In genomic region chr1:204463125-204464060, GRCh38 we compare ENCODE assay signal across 13 cellular contexts. TPM values are rescaled to one million over a fixed set of nuclear protein-coding genes. Genes with fewer than 3 reads are reported as not detected.
DNase-seq lines count a peak whose midpoint lies in the region; ATAC-seq and TF ChIP-seq lines count a peak whose summit lies in the region.
"Had no signal": no experiment of that assay in that cellular context is flagged by ENCODE, and none has a peak within 500 bp of the region (broad histone marks: within the 10 kb centered on the region; RNA-seq: fewer than 3 reads in every experiment).

No MANE protein-coding gene starts in this region.

- peaks cover 2% of the 10 kb centered on the region for H3F3A ChIP-seq in neural progenitor cell (ENCODE audit: low read depth)

- H3K4me1 ChIP-seq in esophagus squamous epithelium, result peaks cover 26 to 84% (median 51%) of the 10 kb centered on the region in 3 donors
- no peaks in the 10 kb centered on the region for H3K4me1 ChIP-seq in neural progenitor cell

- H3K27me3 Mint-ChIP-seq in neural progenitor cell (ENCODE audit: insufficient read depth, low read depth), result peaks cover 3% of the 10 kb centered on the region

- in situ Hi-C loops in KBM-7 (cut with MboI; ENCODE audit: low pct_unique_long_range_greater_than_20kb, low sequenced_read_pairs), result no loop called here

- H3K27me3 ChIP-seq in esophagus squamous epithelium, result no peaks in the 10 kb centered on the region
- H3K27me3 ChIP-seq in neural progenitor cell, result no peaks in the 10 kb centered on the region

- H3K36me3 ChIP-seq in esophagus squamous epithelium (peaks cover 4 to 92% (median 7%) of the 10 kb centered on the region in 3 donors), neural progenitor cell (peaks cover 2% of the 10 kb centered on the region)

- ATAC-seq in HG03442 (IDR thresholded peaks at IDR 0.05; ENCODE audit: unreplicated experiment), result no peak
- no peak for ATAC-seq in GM21526 (IDR thresholded peaks at IDR 0.05; ENCODE audit: low FRiP score, unreplicated experiment)

- H2AFZ ChIP-seq in neural progenitor cell (replicated peaks), result no peak overlapping the region

- H3K79me2 ChIP-seq in neural progenitor cell (ENCODE audit: low read depth), result no peaks in the 10 kb centered on the region

- peaks cover 59% of the 10 kb centered on the region for H3K36me3 Mint-ChIP-seq in neural progenitor cell

- peaks cover 21% of the 10 kb centered on the region for H4K20me1 ChIP-seq in neural progenitor cell (ENCODE audit: low read depth)

- H3K4me1 Mint-ChIP-seq in neural progenitor cell, result peaks cover 23% of the 10 kb centered on the region

- intact Hi-C loops in esophagus squamous epithelium (cut with DNase I), result no loop called here

- no peaks in the 10 kb centered on the region for H3K9me3 Mint-ChIP-seq in neural progenitor cell
- H3K9me3 Mint-ChIP-seq: CD8-positive, alpha-beta T cell had no signal

- peak overlapping the region; percentile 37 for H3K27ac Mint-ChIP-seq in neural progenitor cell

- WGBS in esophagus squamous epithelium, 2 donors, result 64 to 65% methylated on average over 4 to 8 of the region's 10 CpGs

- no peaks in the 10 kb centered on the region for H3K9me3 ChIP-seq in esophagus squamous epithelium
- H3K9me3 ChIP-seq in neural progenitor cell (ENCODE audit: low read depth), result no peaks in the 10 kb centered on the region

- H3K27ac ChIP-seq in esophagus squamous epithelium, result peak overlapping the region; percentile 29 to 73 (median 64)
- H3K27ac ChIP-seq in neural progenitor cell, result no peak overlapping the region

- DNase-seq in AG10803 (ENCODE audit: low read depth) (peak; percentile 35), KBM-7 (peak; percentile 15), esophagus squamous epithelium (lab: John Stamatoyannopoulos, UW) (no peak), neural progenitor cell (ENCODE audit: low spot score) (no peak), HuH-7.5 (ENCODE audit: low spot score) (no peak)
- no peak for DNase-seq in stimulated activated CD4-positive, alpha-beta T cell treated with anti-CD3 and anti-CD28 coated beads, Interleukin-2, amount 100 ng/mL, for 24 hours
- DNase-seq: CD8-positive, alpha-beta T cell; MV-4-11; NCI-H526 treated with DMSO at 0.1 percent for 48 hours; retina; SW 1271 had no signal

- no peak overlapping the region for H3K9ac ChIP-seq in neural progenitor cell

- no peak overlapping the region for H3K4me2 ChIP-seq in neural progenitor cell

- no peak for TF ChIP-seq POLR2A in esophagus squamous epithelium (IDR thresholded peaks at IDR 0.05)

- TF ChIP-seq CTCF in AG10803 (conservative IDR thresholded peaks at IDR 0.05; ENCODE audit: low read length) (no peak), esophagus squamous epithelium (IDR thresholded peaks at IDR 0.05) (no peak), neural progenitor cell (IDR thresholded peaks at IDR 0.05) (no peak)

- peak overlapping the region; percentile 53 for H3K4me3 Mint-ChIP-seq in neural progenitor cell
- H3K4me3 Mint-ChIP-seq: CD8-positive, alpha-beta T cell had no signal

- H3K4me3 ChIP-seq in AG10803 (ENCODE audit: low read length) (no peak overlapping the region), esophagus squamous epithelium (no peak overlapping the region), neural progenitor cell (no peak overlapping the region)

RNA-seq across cellular contexts. Expression of gene PIK3C2B, which starts 31.2 kb away (rescaled TPM):
- total RNA-seq in esophagus squamous epithelium, result 10 to 100 TPM; 19.4 to 40.2 (median 21.3) TPM
- total RNA-seq in neural progenitor cell (ENCODE audit: low replicate concordance), result 20.7 and 27.4 TPM in 2 replicates

RNA-seq across cellular contexts. Expression of gene PPP1R15B, which starts 51.8 kb away (rescaled TPM):
- total RNA-seq in esophagus squamous epithelium (10 to 100 TPM; 29.5 to 42.3 (median 34.0) TPM), neural progenitor cell (ENCODE audit: low replicate concordance) (25.0 and 32.7 TPM in 2 replicates)

RNA-seq across cellular contexts. Expression of gene MDM4, which starts 52.8 kb away (rescaled TPM):
- total RNA-seq in esophagus squamous epithelium (10 to 100 TPM; 13.2 to 62.8 (median 23.8) TPM), neural progenitor cell (ENCODE audit: low replicate concordance) (52.0 and 72.9 TPM in 2 replicates)

Comparison
In these comparisons a context has a peak if more than half of its experiments do, and no peak if none do; other contexts are left out.
1. DNase-seq: peak in AG10803 (single experiment) and KBM-7 (single experiment); none in esophagus squamous epithelium (single experiment), neural progenitor cell (single experiment), stimulated activated CD4-positive, alpha-beta T cell treated with anti-CD3 and anti-CD28 coated beads, Interleukin-2, amount 100 ng/mL, for 24 hours (0 of 2) and HuH-7.5 (single experiment).